24 cellular contexts compared by ENCODE assay signal in genomic region chr10:42596196-42596595, GRCh38.
"Had no signal": no experiment of that assay in that cellular context is flagged by ENCODE, and none has a peak within 500 bp of the region (broad histone marks: within the 10 kb centered on the region; RNA-seq: fewer than 3 reads in every experiment).

No MANE protein-coding gene starts in this region.

- H3K4me1 ChIP-seq: SJSA1 had no signal

- FAIRE-seq: HTR-8/SVneo, RCC 7860 had no signal

- H3K9me3 ChIP-seq: SJSA1 had no signal

- DNase-seq: Karpas-422, KG1, MM.1S, NCI-H1092 treated with DMSO at 0.1 percent for 48 hours, NCI-H1436, NCI-H187, NCI-H2029, NCI-H2081 treated with DMSO at 0.1 percent for 48 hours, NCI-H2171, NCI-H226, NCI-H446, NCI-H510A, NCI-H524 treated with DMSO at 0.1 percent for 48 hours, NCI-H69, NCI-H774, Right ventricle myocardium superior, RPMI8226, SIG-M5, SW 1271 had no signal

- H3K27ac ChIP-seq: HL-60, SJSA1, SK-N-MC had no signal

- H3K4me3 ChIP-seq: SJSA1, SK-N-MC had no signal

- H3K27me3 ChIP-seq: SJSA1 had no signal
